Comparison of ENCODE assay signal across 20 cellular contexts in the genomic region with DNA sequence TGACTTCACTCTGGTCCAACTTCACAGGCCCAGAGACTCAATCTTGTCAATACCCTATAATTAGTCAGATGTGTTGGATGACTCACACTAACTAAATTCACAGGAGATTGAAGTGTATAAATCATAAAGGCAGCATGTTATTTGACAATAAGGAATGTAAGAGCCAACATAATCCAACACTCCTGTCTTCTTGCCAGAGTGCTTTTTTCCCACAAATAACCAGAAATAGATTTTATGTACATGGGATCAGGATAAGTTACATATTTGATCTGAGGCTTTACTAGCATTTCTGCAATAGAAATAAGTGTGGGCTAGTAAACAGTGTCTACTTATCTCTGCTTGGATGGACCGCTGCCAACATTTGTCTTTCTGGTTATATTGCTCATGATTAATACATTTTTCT. TPM values are rescaled to one million over a fixed set of nuclear protein-coding genes. Genes with fewer than 3 reads are reported as not detected.
DNase-seq lines count a peak whose midpoint lies in the region; ATAC-seq and TF ChIP-seq lines count a peak whose summit lies in the region.
"Had no signal": no experiment of that assay in that cellular context is flagged by ENCODE, and none has a peak within 500 bp of the region (broad histone marks: within the 10 kb centered on the region; RNA-seq: fewer than 3 reads in every experiment).

No MANE protein-coding gene starts in this region.

- H3K9me3 ChIP-seq in adipocyte (ENCODE audit: control insufficient read depth, low read length): no peaks in the 10 kb centered on the region

- peaks cover 58% of the 10 kb centered on the region for H3K4me1 ChIP-seq in adipocyte (ENCODE audit: control insufficient read depth, insufficient read depth, low read length)
- no peaks in the 10 kb centered on the region for H3K4me1 ChIP-seq in foreskin keratinocyte

- H3K4me3 ChIP-seq in adipocyte (ENCODE audit: low read length): no peak overlapping the region

- no peak for TF ChIP-seq CTCF in foreskin keratinocyte (conservative IDR thresholded peaks at IDR 0.05)

- H3K36me3 ChIP-seq in adipocyte (ENCODE audit: control insufficient read depth, insufficient read depth, low read length, severe bottlenecking): no peaks in the 10 kb centered on the region

- H3K27me3 Mint-ChIP-seq in activated CD4-positive, alpha-beta T cell treated with anti-CD3 and anti-CD28 coated beads, Interleukin-2, amount 10 ng/mL, durations not matched to agents 7 days and 5 days: no peaks in the 10 kb centered on the region
- H3K27me3 Mint-ChIP-seq: activated CD4-positive, alpha-beta T cell treated with anti-CD3 and anti-CD28 coated beads for 36 hours; activated naive CD8-positive, alpha-beta T cell treated with anti-CD3 and anti-CD28 coated beads for 36 hours; naive B cell had no signal

- no peak overlapping the region for H3K9ac ChIP-seq in adipocyte (ENCODE audit: low read length)

- POLR2A ChIA-PET in activated CD4-positive, alpha-beta T cell treated with anti-CD3 and anti-CD28 coated beads, Interleukin-2, amount 10 ng/mL, durations not matched to agents 7 days and 5 days (lab: Charles Lee): no interaction called here

- H3K36me3 Mint-ChIP-seq in activated CD4-positive, alpha-beta T cell treated with anti-CD3 and anti-CD28 coated beads, Interleukin-2, amount 10 ng/mL, durations not matched to agents 7 days and 5 days (ENCODE audit: low read depth): no peaks in the 10 kb centered on the region
- H3K36me3 Mint-ChIP-seq: activated naive CD8-positive, alpha-beta T cell treated with anti-CD3 and anti-CD28 coated beads for 36 hours; CD14-positive monocyte; naive B cell had no signal

- H3K27me3 ChIP-seq in adipocyte (replicated peaks; ENCODE audit: control insufficient read depth, insufficient read depth, low read length): peaks cover 6% of the 10 kb centered on the region
- H3K27me3 ChIP-seq in foreskin keratinocyte: no peaks in the 10 kb centered on the region

- H3K9me3 Mint-ChIP-seq in activated CD4-positive, alpha-beta T cell treated with anti-CD3 and anti-CD28 coated beads, Interleukin-2, amount 10 ng/mL, durations not matched to agents 7 days and 5 days: no peaks in the 10 kb centered on the region
- H3K9me3 Mint-ChIP-seq: activated naive CD8-positive, alpha-beta T cell treated with anti-CD3 and anti-CD28 coated beads for 36 hours; T-helper 1 cell treated with Interleukin-12 subunit alpha and Interleukin-12 subunit beta and Interleukin-4 antibody, amounts not matched to agents 30 μg/mL and 1 μg/mL, for 36 hours had no signal

- DNase-seq in DMS53 treated with DMSO at 0.1 percent for 48 hours (lab: John Stamatoyannopoulos, UW; ENCODE audit: unreplicated experiment) (peak; percentile 61), LHCN-M2 (ENCODE audit: low read depth) (peak; percentile 58), adipocyte (ENCODE audit: low read depth) (peak; percentile 36), foreskin keratinocyte (peak; percentile 24 to 59), NCI-H2171 treated with DMSO at 0.1 percent for 48 hours (lab: John Stamatoyannopoulos, UW) (no peak), HK-2 (ENCODE audit: unreplicated experiment) (no peak)
- no peak for DNase-seq in activated CD4-positive, alpha-beta T cell treated with anti-CD3 and anti-CD28 coated beads, Interleukin-2, amount 10 ng/mL, durations not matched to agents 7 days and 5 days
- DNase-seq: activated CD4-positive, alpha-beta T cell treated with anti-CD3 and anti-CD28 coated beads for 36 hours; activated naive CD8-positive, alpha-beta T cell treated with anti-CD3 and anti-CD28 coated beads for 36 hours; activated T-cell treated with anti-CD3 and anti-CD28 coated beads, Interleukin-2, amount 50 U/mL, for 1 hour; cerebellar nuclear complex; naive B cell; substantia nigra had no signal

- no peak overlapping the region for H3K27ac ChIP-seq in foreskin keratinocyte

- CTCF ChIA-PET in activated CD4-positive, alpha-beta T cell treated with anti-CD3 and anti-CD28 coated beads, Interleukin-2, amount 10 ng/mL, durations not matched to agents 7 days and 5 days (lab: Charles Lee): no interaction called here

- no peaks in the 10 kb centered on the region for H3K4me1 Mint-ChIP-seq in activated CD4-positive, alpha-beta T cell treated with anti-CD3 and anti-CD28 coated beads, Interleukin-2, amount 10 ng/mL, durations not matched to agents 7 days and 5 days
- H3K4me1 Mint-ChIP-seq: activated CD4-positive, alpha-beta T cell treated with anti-CD3 and anti-CD28 coated beads for 36 hours; activated naive CD8-positive, alpha-beta T cell treated with anti-CD3 and anti-CD28 coated beads for 36 hours; naive B cell had no signal

- no peak overlapping the region for H3K4me3 Mint-ChIP-seq in activated CD4-positive, alpha-beta T cell treated with anti-CD3 and anti-CD28 coated beads, Interleukin-2, amount 10 ng/mL, durations not matched to agents 7 days and 5 days
- H3K4me3 Mint-ChIP-seq: activated CD4-positive, alpha-beta T cell treated with anti-CD3 and anti-CD28 coated beads for 36 hours; activated naive CD8-positive, alpha-beta T cell treated with anti-CD3 and anti-CD28 coated beads for 36 hours; CD14-positive monocyte; naive B cell; T-helper 1 cell treated with Interleukin-12 subunit alpha and Interleukin-12 subunit beta and Interleukin-4 antibody, amounts not matched to agents 30 μg/mL and 1 μg/mL, for 36 hours had no signal

- ATAC-seq in foreskin keratinocyte: peak; percentile 52
- ATAC-seq in HG03354 (IDR thresholded peaks at IDR 0.05; ENCODE audit: poor library complexity, severe bottlenecking, unreplicated experiment): no peak
- ATAC-seq: activated CD4-positive, alpha-beta T cell treated with anti-CD3 and anti-CD28 coated beads for 36 hours; left lobe of liver had no signal

- no peak overlapping the region for H3K27ac Mint-ChIP-seq in activated CD4-positive, alpha-beta T cell treated with anti-CD3 and anti-CD28 coated beads, Interleukin-2, amount 10 ng/mL, durations not matched to agents 7 days and 5 days
- H3K27ac Mint-ChIP-seq: activated CD4-positive, alpha-beta T cell treated with anti-CD3 and anti-CD28 coated beads for 36 hours; activated naive CD8-positive, alpha-beta T cell treated with anti-CD3 and anti-CD28 coated beads for 36 hours; CD14-positive monocyte; naive B cell; T-helper 1 cell treated with Interleukin-12 subunit alpha and Interleukin-12 subunit beta and Interleukin-4 antibody, amounts not matched to agents 30 μg/mL and 1 μg/mL, for 36 hours had no signal

RNA-seq across cellular contexts. Expression of a gene that starts 42.2 kb away (rescaled TPM):
- 0.06 TPM in 1 of 2 replicates, not detected in the other for total RNA-seq in LHCN-M2 (2014; rRNA removed)
- polyA plus RNA-seq in LHCN-M2 (2012): not detected
- not detected in 2 replicates for total RNA-seq in foreskin keratinocyte
- not detected in 2 replicates for polyA plus RNA-seq in foreskin keratinocyte
- total RNA-seq in activated CD4-positive, alpha-beta T cell treated with anti-CD3 and anti-CD28 coated beads, Interleukin-2, amount 10 ng/mL, durations not matched to agents 7 days and 5 days: not detected
- total RNA-seq: activated CD4-positive, alpha-beta T cell treated with anti-CD3 and anti-CD28 coated beads for 36 hours; activated naive CD8-positive, alpha-beta T cell treated with anti-CD3 and anti-CD28 coated beads for 36 hours; HT-29; left lobe of liver; NCI-H460; posterior vena cava had no signal

Comparison
In these comparisons a context has a peak if more than half of its experiments do, and no peak if none do; other contexts are left out.
1. DNase-seq: peak in DMS53 treated with DMSO at 0.1 percent for 48 hours (single experiment), LHCN-M2 (single experiment), adipocyte (single experiment) and foreskin keratinocyte (2 of 2); none in activated CD4-positive, alpha-beta T cell treated with anti-CD3 and anti-CD28 coated beads, Interleukin-2, amount 10 ng/mL, durations not matched to agents 7 days and 5 days (single experiment), NCI-H2171 treated with DMSO at 0.1 percent for 48 hours (single experiment) and HK-2 (single experiment).